ENCODE assay signal across 8 cellular contexts in genomic region chr7:23680417-23681405, GRCh38. TPM values are rescaled to one million over a fixed set of nuclear protein-coding genes. Genes with fewer than 3 reads are reported as not detected.
A peak's percentile ranks its signal among the peaks of the same experiment; 100 is the strongest.
DNase-seq lines count a peak whose midpoint lies in the region; ATAC-seq and TF ChIP-seq lines count a peak whose summit lies in the region.

No MANE protein-coding gene starts in this region.

- H3K4me3 ChIP-seq in AG09309 (ENCODE audit: control insufficient read depth, low read depth, low read length) (peak overlapping the region; percentile 39), right cardiac atrium (ENCODE audit: low read length) (peak overlapping the region; percentile 95), WERI-Rb-1 (ENCODE audit: low read depth, low read length) (no peak overlapping the region)

- peaks cover 3% of the 10 kb centered on the region for H3K4me1 ChIP-seq in right cardiac atrium (ENCODE audit: control insufficient read depth, insufficient read depth, low read length)

- TF ChIP-seq CTCF in AG09309 (IDR thresholded peaks at IDR 0.05; ENCODE audit: control insufficient read depth, insufficient read depth, low read depth, low read length, missing control alignments) (no peak), progenitor cell of endocrine pancreas (IDR thresholded peaks at IDR 0.05; ENCODE audit: unreplicated experiment) (no peak), WERI-Rb-1 (IDR thresholded peaks at IDR 0.05; ENCODE audit: low read depth, low read length) (no peak)

- H3K27ac ChIP-seq in right cardiac atrium (ENCODE audit: low read length) (peak overlapping the region; percentile 85), WERI-Rb-1 (no peak overlapping the region)

- intact Hi-C loops in right cardiac atrium (cut with DNase I) = loop anchor here in 1 of 4 donors (10.0 kb wide), 1 partner anchor 86 kb away; the partner anchor contains the start of gene CCDC126

- no peak for DNase-seq in AG09309 (ENCODE audit: low read depth)
- peak; percentile 87 to 93 for DNase-seq in SHP77 (lab: John Stamatoyannopoulos, UW)
- peak in 56 of 58 donors; percentile 4 to 74 (median 37) for DNase-seq in anterior cingulate cortex (lab: John Stamatoyannopoulos, UW)
- DNase-seq in right cardiac atrium = peak; percentile 58 to 83 (median 74)
- peak; percentile 42 for DNase-seq in progenitor cell of endocrine pancreas (ENCODE audit: low spot score, unreplicated experiment)
- no peak for DNase-seq in WERI-Rb-1

- H3K27me3 ChIP-seq in right cardiac atrium (ENCODE audit: control insufficient read depth, insufficient read depth) (no peaks in the 10 kb centered on the region), WERI-Rb-1 (ENCODE audit: insufficient read depth, low read depth, severe bottlenecking) (no peaks in the 10 kb centered on the region)

- H3K4me3 Mint-ChIP-seq in progenitor cell of endocrine pancreas (ENCODE audit: low read depth) = peak overlapping the region; percentile 89

- no peaks in the 10 kb centered on the region for H3K36me3 ChIP-seq in WERI-Rb-1

- H3K27me3 Mint-ChIP-seq in progenitor cell of endocrine pancreas = no peaks in the 10 kb centered on the region

- ATAC-seq in GM19043 (IDR thresholded peaks at IDR 0.05; ENCODE audit: low read depth, unreplicated experiment) (peak; percentile 32), HG03457 (IDR thresholded peaks at IDR 0.05; ENCODE audit: unreplicated experiment) (peak; percentile 24), right cardiac atrium (peak; percentile 79 to 84)

- WGBS in right cardiac atrium = 6% methylated on average over 42 of the region's 42 CpGs

- peaks cover 3% of the 10 kb centered on the region for H3K36me3 Mint-ChIP-seq in progenitor cell of endocrine pancreas (ENCODE audit: insufficient read depth)

- H3K9me3 Mint-ChIP-seq in progenitor cell of endocrine pancreas (ENCODE audit: low read depth) = peaks cover under 1% of the 10 kb centered on the region

- H3K9me3 ChIP-seq in right cardiac atrium (ENCODE audit: control insufficient read depth, low read length) = no peaks in the 10 kb centered on the region
- H3K9me3 ChIP-seq in WERI-Rb-1 (ENCODE audit: severe bottlenecking) = no peaks in the 10 kb centered on the region

- H3K27ac Mint-ChIP-seq in progenitor cell of endocrine pancreas = peak overlapping the region; percentile 98

- peaks cover 20% of the 10 kb centered on the region for H3K4me1 Mint-ChIP-seq in progenitor cell of endocrine pancreas (ENCODE audit: low read depth)

RNA-seq across cellular contexts. Expression of gene FAM221A, which starts 0.7 kb away (rescaled TPM):
- 1 to 10 TPM; 3.7 to 5.6 (median 4.9) TPM for total RNA-seq in right cardiac atrium
- polyA plus RNA-seq in right cardiac atrium = 3.6 TPM
- total RNA-seq in progenitor cell of endocrine pancreas = 34.4 and 37.1 TPM in 2 replicates

RNA-seq across cellular contexts. Expression of gene STK31, which starts 29.3 kb away (rescaled TPM):
- under 1 TPM in 3 of 4 donors, not detected in 1; 0.24 to 0.47 (median 0.28) TPM for total RNA-seq in right cardiac atrium
- 0.09 TPM for polyA plus RNA-seq in right cardiac atrium
- 1.3 and 1.6 TPM in 2 replicates for total RNA-seq in progenitor cell of endocrine pancreas

Comparison
In these comparisons a context has a peak if more than half of its experiments do, and no peak if none do; other contexts are left out.
1. DNase-seq: peak in SHP77 (2 of 2), anterior cingulate cortex (56 of 58), right cardiac atrium (3 of 3) and progenitor cell of endocrine pancreas (single experiment); none in AG09309 (single experiment) and WERI-Rb-1 (single experiment).
2. ATAC-seq: peak in every context shown above with its lines; median percentile 82 in right cardiac atrium; 32 in GM19043; 24 in HG03457.